In genomic region chr1:24706074-24706389, GRCh38 we compare ENCODE assay signal across 8 cellular contexts. TPM values are rescaled to one million over a fixed set of nuclear protein-coding genes. Genes with fewer than 3 reads are reported as not detected.
DNase-seq lines count a peak whose midpoint lies in the region; ATAC-seq, FAIRE-seq and TF ChIP-seq lines count a peak whose summit lies in the region.
"Not testable (repeated sequence)": the region's sequence is repeated elsewhere in the genome, so short reads cannot be mapped to it uniquely, and the experiment has no call there.

No MANE protein-coding gene starts in this region.

- H3K79me2 ChIP-seq in MM.1S (ENCODE audit: low read length); H1 (ENCODE audit: control insufficient read depth in 1 of 2, insufficient read depth in 2 of 2, low read length in 2 of 2); trophoblast cell (ENCODE audit: control insufficient read depth, insufficient read depth, low read length, poor library complexity): not testable (repeated sequence)

- H4K5ac ChIP-seq in H1 (ENCODE audit: insufficient read length, low read depth, low read length) = not testable (repeated sequence)

- not testable (repeated sequence) for H2BK15ac ChIP-seq in H1 (ENCODE audit: low read length)

- peak overlapping the region; percentile 36 for H2BK120ac ChIP-seq in H1 (replicated peaks; ENCODE audit: low read depth, low read length)
- H2BK120ac ChIP-seq in trophoblast cell (ENCODE audit: insufficient read depth, low read length, poor library complexity) = not testable (repeated sequence)

- not testable (repeated sequence) for H3K79me1 ChIP-seq in H1 (ENCODE audit: low read depth, low read length); trophoblast cell (ENCODE audit: low read length)

- POLR2A ChIA-PET in AG04450 (lab: Yijun Ruan, JAX) (interaction anchor here (1.2 to 2.4 kb wide), 4 partner anchors 25 to 40 kb away, joined by 3 to 15 read pairs (median 4); partner anchors contain the start of gene CLIC4), H1 (lab: Charles Lee; ENCODE audit: partially characterized antibody) (interaction anchor here (1.1 to 2.5 kb wide), 7 partner anchors 8 to 64 kb away, joined by 3 to 16 read pairs (median 3); partner anchors contain the start of gene CLIC4)

- H3K36me3 ChIP-seq in MM.1S (replicated peaks; ENCODE audit: insufficient read depth, low read length); H1 (ENCODE audit: control insufficient read depth in 2 of 4, insufficient read depth in 4 of 4, low read length in 3 of 4); heart right ventricle; lung (ENCODE audit: control insufficient read depth in 2 of 2, insufficient read depth in 2 of 2, low read length in 2 of 2); trophoblast cell (ENCODE audit: control insufficient read depth in 1 of 2, insufficient read depth in 2 of 2, low read length in 2 of 2); suprapubic skin: not testable (repeated sequence)

- H3K4me1 ChIP-seq in MM.1S (ENCODE audit: low read length); lung (ENCODE audit: control insufficient read depth in 2 of 2, insufficient read depth in 2 of 2, low read length in 2 of 2): not testable (repeated sequence)
- H3K4me1 ChIP-seq in H1 (replicated peaks in 1 of 4; ENCODE audit: control insufficient read depth in 3 of 4, insufficient read depth in 4 of 4, low read length in 3 of 4) (peaks cover 6 to 10% (median 7%) of the 10 kb centered on the region in 4 experiments; a peak in 5 of 7 replicates), heart right ventricle (peaks cover 5 to 51% (median 30%) of the 10 kb centered on the region in 9 donors), trophoblast cell (ENCODE audit: control insufficient read depth in 1 of 2, insufficient read depth in 2 of 2, low read length in 2 of 2) (peaks cover 21 to 25% of the 10 kb centered on the region in 2 experiments), suprapubic skin (peaks cover 15% of the 10 kb centered on the region)

- H3K23ac ChIP-seq in H1 (ENCODE audit: insufficient read length); trophoblast cell (ENCODE audit: low read length): not testable (repeated sequence)

- intact Hi-C loops in heart right ventricle (cut with DNase I) = not testable (repeated sequence)

- H3K56ac ChIP-seq in H1 (replicated peaks; ENCODE audit: insufficient read length, low read depth, low read length) = not testable (repeated sequence)

- FAIRE-seq in H1 (lab: Jason Lieb, UNC) = not testable (repeated sequence)

- H2AFZ ChIP-seq in MM.1S (ENCODE audit: low read length); H1 (ENCODE audit: low read length); trophoblast cell (ENCODE audit: insufficient read depth, low read length, poor library complexity): not testable (repeated sequence)

- not testable (repeated sequence) for TF ChIP-seq EP300 in H1 (IDR thresholded peaks at IDR 0.05; ENCODE audit: borderline replicate concordance in 1 of 2, low read depth in 2 of 2, low read length in 2 of 2); suprapubic skin (IDR thresholded peaks at IDR 0.05)

- H3F3A ChIP-seq in MM.1S (ENCODE audit: insufficient read depth, low read length) = not testable (repeated sequence)

- TF ChIP-seq CTCF in AG04450 (IDR thresholded peaks at IDR 0.05; ENCODE audit: low read depth, low read length); MM.1S (IDR thresholded peaks at IDR 0.05; ENCODE audit: low read length); H1 (IDR thresholded peaks at IDR 0.05; ENCODE audit: control extremely low read depth in 1 of 3, insufficient read depth in 1 of 3, low read depth in 1 of 3, low read length in 3 of 3); heart right ventricle (IDR thresholded peaks at IDR 0.05); lung (IDR thresholded peaks at IDR 0.05; ENCODE audit: control extremely low read depth, extremely low read depth); suprapubic skin (IDR thresholded peaks at IDR 0.05): not testable (repeated sequence)

- H3K14ac ChIP-seq in H1 (ENCODE audit: insufficient read length); trophoblast cell (ENCODE audit: low read length): not testable (repeated sequence)

- not testable (repeated sequence) for H4K91ac ChIP-seq in H1 (replicated peaks; ENCODE audit: insufficient read length, low read length); trophoblast cell (ENCODE audit: low read depth, low read length)

- H3K23me2 ChIP-seq in H1 (ENCODE audit: low read depth, low read length) = not testable (repeated sequence)

- H3K18ac ChIP-seq in H1 (ENCODE audit: extremely low read depth, low read length) = peak overlapping the region; percentile 78; the same call in 1 of the 2 replicates
- not testable (repeated sequence) for H3K18ac ChIP-seq in trophoblast cell (ENCODE audit: low read length)

- not testable (repeated sequence) for ATAC-seq in heart right ventricle; lung (ENCODE audit: insufficient read depth, low FRiP score)

- not testable (repeated sequence) for DNase-seq in AG04450 (ENCODE audit: low read depth, low spot score); MM.1S; H1 (ENCODE audit: low read depth in 1 of 2, low spot score in 2 of 2); heart right ventricle; lung (ENCODE audit: low spot score); trophoblast cell; suprapubic skin (ENCODE audit: low spot score in 2 of 2)

- not testable (repeated sequence) for H3K4me3 ChIP-seq in AG04450 (ENCODE audit: low read depth, low read length); H1 (ENCODE audit: extremely low read depth in 1 of 4, insufficient read depth in 2 of 4, low read depth in 3 of 4, low read length in 4 of 4); lung; trophoblast cell (ENCODE audit: low read depth, low read length); suprapubic skin
- H3K4me3 ChIP-seq in MM.1S (ENCODE audit: low read length) (peak overlapping the region; percentile 28; the same call in 1 of the 2 replicates), heart right ventricle (peak overlapping the region in 2 of 10 donors; percentile 22 to 30)

- not testable (repeated sequence) for H4K20me1 ChIP-seq in MM.1S (ENCODE audit: insufficient read depth, low read length); H1 (replicated peaks in 1 of 2; ENCODE audit: control insufficient read depth in 1 of 2, insufficient read depth in 2 of 2, low read length in 2 of 2)

- not testable (repeated sequence) for H3K9me2 ChIP-seq in MM.1S (replicated peaks; ENCODE audit: insufficient read depth, low read length)

- not testable (repeated sequence) for H3K9me3 ChIP-seq in AG04450 (ENCODE audit: control insufficient read depth, insufficient read depth, low read length); MM.1S (replicated peaks; ENCODE audit: insufficient read depth, low read length); H1 (ENCODE audit: insufficient read depth in 2 of 2, low read depth in 1 of 2, low read length in 1 of 2); heart right ventricle; lung (ENCODE audit: control insufficient read depth in 2 of 2, insufficient read depth in 1 of 2, low read length in 1 of 2); trophoblast cell (ENCODE audit: insufficient read depth, low read depth, low read length); suprapubic skin

- H2AK5ac ChIP-seq in H1 (ENCODE audit: low read depth, low read length); trophoblast cell (ENCODE audit: low read length): not testable (repeated sequence)

- H2BK12ac ChIP-seq in H1 (ENCODE audit: low read depth, low read length) = not testable (repeated sequence)
- peak overlapping the region; percentile 42 for H2BK12ac ChIP-seq in trophoblast cell (ENCODE audit: low read length)

- H3K4ac ChIP-seq in H1 (replicated peaks; ENCODE audit: insufficient read length, low read depth, low read length); trophoblast cell (ENCODE audit: low read depth, low read length): not testable (repeated sequence)

- TF ChIP-seq POLR2A in H1 (IDR thresholded peaks at IDR 0.05; ENCODE audit: control extremely low read depth in 1 of 2, low read depth in 2 of 2, low read length in 2 of 2); suprapubic skin (IDR thresholded peaks at IDR 0.05): not testable (repeated sequence)

- TF ChIP-seq RAD21 in H1 (IDR thresholded peaks at IDR 0.05 in 1 of 2, conservative IDR thresholded peaks at IDR 0.05 in 1 of 2; ENCODE audit: low read depth in 2 of 2, low read length in 2 of 2) = not testable (repeated sequence)

- H3K27ac ChIP-seq in AG04450 (ENCODE audit: low read depth, low read length) = peak overlapping the region; percentile 71
- not testable (repeated sequence) for H3K27ac ChIP-seq in MM.1S (ENCODE audit: low read length); H1 (ENCODE audit: low read depth, low read length); trophoblast cell (ENCODE audit: low read depth, low read length)
- H3K27ac ChIP-seq in angular gyrus (ENCODE audit: low read depth, low read length) = peak overlapping the region; percentile 93
- peak overlapping the region; percentile 16 to 92 (median 83) for H3K27ac ChIP-seq in heart right ventricle
- peak overlapping the region; percentile 67 to 85 for H3K27ac ChIP-seq in lung (ENCODE audit: low read depth in 1 of 2, low read length in 1 of 2)
- H3K27ac ChIP-seq in suprapubic skin = peak overlapping the region; percentile 80

- not testable (repeated sequence) for H4K8ac ChIP-seq in H1 (ENCODE audit: extremely low read depth, insufficient read depth, low read length); trophoblast cell (ENCODE audit: low read depth, low read length)

- 87% methylated on average over 9 of the region's 9 CpGs; no CpG with 5 or more reads in 1 of the 2 experiments for WGBS in H1 (ENCODE audit: extremely low coverage in 1 of 2, insufficient coverage in 1 of 2, insufficient read length in 1 of 2, insufficient replicate concordance in 2 of 2, low coverage in 1 of 2, low lambda C conversion rate in 2 of 2, missing lambda C conversion rate in 1 of 2), 2 experiments
- 96 to 98% methylated on average over 9 of the region's 9 CpGs for WGBS in heart right ventricle, 2 donors
- 95 to 99% methylated on average over 9 of the region's 9 CpGs for WGBS in lung, 2 donors
- WGBS in trophoblast cell (ENCODE audit: extremely low coverage, insufficient coverage, insufficient read length) = no CpG with 5 or more reads among the region's 9 CpGs
- 98% methylated on average over 9 of the region's 9 CpGs for WGBS in suprapubic skin

- CTCF ChIA-PET in AG04450 (lab: Charles Lee) = interaction anchor here (1.0 to 2.6 kb wide), 3 partner anchors 17 to 124 kb away, joined by 3 to 16 read pairs (median 5); no protein-coding TSS in a partner anchor
- CTCF ChIA-PET in H1 (lab: Charles Lee; ENCODE audit: partially characterized antibody) = interaction anchor here (0.6 to 2.1 kb wide), 4 partner anchors 12 to 38 kb away, joined by 3 to 6 read pairs (median 3); no protein-coding TSS in a partner anchor

- not testable (repeated sequence) for H2BK20ac ChIP-seq in H1 (ENCODE audit: low read length)

- H3K9ac ChIP-seq in MM.1S (ENCODE audit: low read length); H1 (replicated peaks in 1 of 4; ENCODE audit: extremely low read depth in 1 of 4, low read depth in 3 of 4, low read length in 3 of 4); trophoblast cell (ENCODE audit: low read length): not testable (repeated sequence)

- H3K27me3 ChIP-seq in AG04450 (ENCODE audit: control insufficient read depth, insufficient read depth, low read length); MM.1S (replicated peaks; ENCODE audit: insufficient read depth, low read length); H1 (replicated peaks in 1 of 4; ENCODE audit: control insufficient read depth in 3 of 4, extremely low read depth in 1 of 4, insufficient read depth in 3 of 4, low read length in 3 of 4); heart right ventricle; lung (ENCODE audit: control insufficient read depth, insufficient read depth); trophoblast cell (ENCODE audit: insufficient read depth, low read length); suprapubic skin: not testable (repeated sequence)

- not testable (repeated sequence) for H4K12ac ChIP-seq in trophoblast cell (ENCODE audit: low read depth, low read length)

- not testable (repeated sequence) for H2BK5ac ChIP-seq in H1 (ENCODE audit: low read depth, low read length); trophoblast cell (ENCODE audit: low read depth, low read length, poor library complexity)

- H3K4me2 ChIP-seq in MM.1S (ENCODE audit: low read depth, low read length) = peak overlapping the region; percentile 37; the same call in 1 of the 2 replicates
- H3K4me2 ChIP-seq in H1 (ENCODE audit: insufficient read depth in 1 of 2, low read depth in 2 of 2, low read length in 2 of 2); trophoblast cell (ENCODE audit: low read length): not testable (repeated sequence)

RNA-seq across cellular contexts. Expression of gene CLIC4, which starts 39.2 kb away (rescaled TPM):
- polyA plus RNA-seq in AG04450 (2011; rRNA removed) (412 and 561 TPM in 2 replicates), H1 (2011; rRNA removed) (75.1 and 77.5 TPM in 2 replicates), heart right ventricle (100 to 1,000 TPM in 1 of 2 donors, 10 to 100 TPM in 1; 90.8 to 308 TPM), lung (100 to 1,000 TPM in 1 of 2 donors, 10 to 100 TPM in 1; 52.0 to 106 TPM)
- polyA minus RNA-seq in AG04450 (2011; rRNA and poly(A)+ RNA removed) = 139 and 248 TPM in 2 replicates
- total RNA-seq in H1 (2021; fragmentation: NEBNext Ultra II Directional; extraction: Animal tissue kit (Norgen Biotek cat#: 25700)) = 281 and 293 TPM in 2 replicates
- 106 TPM for polyA plus RNA-seq in H1 (2011; cell fraction: cytosol; rRNA removed)
- 36.4 TPM for polyA plus RNA-seq in H1 (2011; cell fraction: nucleus; rRNA removed)
- 90.8 to 156 TPM (median 113 TPM) in 4 replicates for polyA plus RNA-seq in H1 (2012, experiment 1 of 2)
- polyA plus RNA-seq in H1 (2012, experiment 2 of 2) = 23.0 TPM
- 121 TPM for polyA plus RNA-seq in H1 (2013, experiment 1 of 2)
- polyA plus RNA-seq in H1 (2013, experiment 2 of 2) = 134 TPM
- 54.2 and 97.8 TPM in 2 replicates for polyA minus RNA-seq in H1 (2011; rRNA and poly(A)+ RNA removed)
- polyA minus RNA-seq in H1 (2011; cell fraction: cytosol; rRNA and poly(A)+ RNA removed) = 103 TPM
- 90.3 TPM for polyA minus RNA-seq in H1 (2011; cell fraction: nucleus; rRNA and poly(A)+ RNA removed)
- total RNA-seq in heart right ventricle (100 to 1,000 TPM; 256 to 511 (median 353) TPM), lung (100 to 1,000 TPM; 227 to 236 TPM), suprapubic skin (10 to 100 TPM; 50.1 to 76.3 (median 71.4) TPM)
- 204 and 206 TPM in 2 replicates for polyA plus RNA-seq in trophoblast cell (2013)
